ENCODE assay signal across 9 cellular contexts in the genomic region with DNA sequence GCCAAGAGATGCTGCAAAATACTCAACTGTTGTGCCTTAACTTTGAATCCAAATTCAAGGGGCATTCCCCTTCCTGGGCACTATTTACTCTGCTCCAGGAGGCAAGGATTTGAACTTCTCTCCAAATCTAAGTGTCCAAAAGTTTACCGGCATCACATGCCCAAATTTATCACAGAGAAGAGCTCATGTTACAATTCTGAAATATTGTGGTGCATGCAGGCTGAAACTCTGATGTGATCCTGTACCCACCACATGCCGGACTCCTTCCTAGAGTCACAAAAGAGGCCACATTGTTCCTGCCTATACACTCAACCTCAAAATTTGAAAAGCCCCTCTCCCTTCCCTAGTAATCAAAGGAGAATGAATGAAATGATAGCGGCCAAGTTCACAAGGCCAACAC. TPM values are rescaled to one million over a fixed set of nuclear protein-coding genes. Genes with fewer than 3 reads are reported as not detected.
DNase-seq lines count a peak whose midpoint lies in the region; ATAC-seq, FAIRE-seq and TF ChIP-seq lines count a peak whose summit lies in the region.
"Had no signal": no experiment of that assay in that cellular context is flagged by ENCODE, and none has a peak within 500 bp of the region (broad histone marks: within the 10 kb centered on the region; RNA-seq: fewer than 3 reads in every experiment).

No MANE protein-coding gene starts in this region.

- H3K4me3 Mint-ChIP-seq in activated naive CD4-positive, alpha-beta T cell treated with anti-CD3 and anti-CD28 coated beads for 36 hours, result peak overlapping the region; percentile 97

- no peaks in the 10 kb centered on the region for H4K20me1 ChIP-seq in GM12878 (ENCODE audit: control insufficient read depth, insufficient read depth)

- CTCF ChIA-PET in activated naive CD4-positive, alpha-beta T cell treated with anti-CD3 and anti-CD28 coated beads for 36 hours (lab: Charles Lee), result interaction anchor here (0.6 to 3.2 kb wide), 8 partner anchors 8 to 238 kb away, joined by 3 to 18 read pairs (median 4); no protein-coding TSS in a partner anchor
- CTCF ChIA-PET in GM12878 (lab: Yijun Ruan, JAX), result interaction anchor here (0.6 to 3.6 kb wide), 15 partner anchors 8 to 1391 kb away, joined by 3 to 40 read pairs (median 4); no protein-coding TSS in a partner anchor

- POLR2A ChIA-PET in GM12878 (lab: Charles Lee), result interaction anchor here (1.1 kb wide), 1 partner anchor 16 kb away, joined by 5 read pairs; no protein-coding TSS in a partner anchor

- RAD21 ChIA-PET in GM12878 (lab: Charles Lee; ENCODE audit: unreplicated experiment), result interaction anchor here (0.6 to 1.8 kb wide), 8 partner anchors 9 to 453 kb away, joined by 3 to 18 read pairs (median 6); no protein-coding TSS in a partner anchor

- TF ChIP-seq POLR2A in GM12878 (IDR thresholded peaks at IDR 0.05; ENCODE audit: low read depth, low read length), result no peak
- no peak for TF ChIP-seq POLR2A in upper lobe of left lung (IDR thresholded peaks at IDR 0.05)

- no peak for FAIRE-seq in GM12878 (lab: Jason Lieb, UNC)

- peak overlapping the region; percentile 90 for H3K27ac Mint-ChIP-seq in activated naive CD4-positive, alpha-beta T cell treated with anti-CD3 and anti-CD28 coated beads for 36 hours

- H3K9me3 ChIP-seq in GM12878 (replicated peaks; ENCODE audit: control insufficient read depth, insufficient read depth, low read length), result peaks cover under 1% of the 10 kb centered on the region; the same call in 1 of the 3 replicates
- no peaks in the 10 kb centered on the region for H3K9me3 ChIP-seq in lung (ENCODE audit: control insufficient read depth in 2 of 2, insufficient read depth in 1 of 2, low read length in 1 of 2)
- H3K9me3 ChIP-seq in upper lobe of left lung, result peaks cover 0 to under 1% (median under 1%) of the 10 kb centered on the region in 4 donors

- BruUV-seq in GM12878 (replicated peaks; lab: Mats Ljungman, UMichigan), result TSS peak; percentile 72

- in situ Hi-C loops in GM12878 (cut with MboI), result no loop called here

- TF ChIP-seq CTCF in GM12878 (IDR thresholded peaks at IDR 0.05 in 2 of 3, conservative IDR thresholded peaks at IDR 0.05 in 1 of 3; ENCODE audit: control insufficient read depth in 2 of 3, extremely low read depth in 1 of 3, insufficient read depth in 1 of 3, low read depth in 3 of 3, low read length in 3 of 3) (no peak), lung (IDR thresholded peaks at IDR 0.05; ENCODE audit: control extremely low read depth, extremely low read depth) (no peak), upper lobe of left lung (IDR thresholded peaks at IDR 0.05) (no peak)

- WGBS in GM12878 (ENCODE audit: insufficient coverage, insufficient replicate concordance, low lambda C conversion rate, missing lambda C conversion rate), result 15% methylated on average over 3 of the region's 3 CpGs
- WGBS in lung, 2 donors, result 27 to 49% methylated on average over 3 of the region's 3 CpGs
- 31 to 34% methylated on average over 3 of the region's 3 CpGs for WGBS in upper lobe of left lung, 2 donors

- H3K4me3 ChIP-seq in GM12878, result peak overlapping the region; percentile 86
- peak overlapping the region; percentile 32 for H3K4me3 ChIP-seq in lung
- H3K4me3 ChIP-seq in upper lobe of left lung, result peak overlapping the region in 3 of 4 donors; percentile 84 to 93 (median 92)

- peaks cover 23% of the 10 kb centered on the region for H3K79me2 ChIP-seq in GM12878 (ENCODE audit: control insufficient read depth, insufficient read depth, low read length)

- no peak overlapping the region for H2AFZ ChIP-seq in GM12878 (ENCODE audit: control insufficient read depth, low read depth, low read length)

- H3K4me1 ChIP-seq in GM12878 (ENCODE audit: control insufficient read depth, insufficient read depth, low read length), result peaks cover 4% of the 10 kb centered on the region; the same call in 1 of the 2 replicates
- peaks cover 0 to 4% of the 10 kb centered on the region in 2 donors for H3K4me1 ChIP-seq in lung (ENCODE audit: control insufficient read depth in 2 of 2, insufficient read depth in 2 of 2, low read length in 2 of 2)
- H3K4me1 ChIP-seq in upper lobe of left lung, result peaks cover 8 to 32% (median 11%) of the 10 kb centered on the region in 4 donors

- intact Hi-C loops in activated naive CD4-positive, alpha-beta T cell treated with anti-CD3 and anti-CD28 coated beads for 36 hours (cut with micrococcal nuclease), result loop anchor here (1.0 to 10.0 kb wide), 3 partner anchors 16 to 564 kb away; partner anchors contain the start of gene LDLRAD3
- intact Hi-C loops in GM12878 (cut with micrococcal nuclease; ENCODE audit: unreplicated experiment), result no loop called here

- ATAC-seq in GM12878 (peak; percentile 7), lung (ENCODE audit: insufficient read depth, low FRiP score) (no peak), upper lobe of left lung (ENCODE audit: low FRiP score in 2 of 2) (no peak), HG02870 (IDR thresholded peaks at IDR 0.05; ENCODE audit: unreplicated experiment) (no peak), GM19467 (IDR thresholded peaks at IDR 0.05; ENCODE audit: unreplicated experiment) (no peak)

- TF ChIP-seq RAD21 in GM12878 (IDR thresholded peaks at IDR 0.05; ENCODE audit: insufficient read depth, low read depth, low read length), result no peak

- H3K9me3 Mint-ChIP-seq in activated naive CD4-positive, alpha-beta T cell treated with anti-CD3 and anti-CD28 coated beads for 36 hours, result peaks cover 3% of the 10 kb centered on the region

- no peaks in the 10 kb centered on the region for H3K27me3 Mint-ChIP-seq in activated naive CD4-positive, alpha-beta T cell treated with anti-CD3 and anti-CD28 coated beads for 36 hours (ENCODE audit: low read depth)

- no peaks in the 10 kb centered on the region for H3K36me3 ChIP-seq in GM12878 (ENCODE audit: control insufficient read depth in 2 of 2, insufficient read depth in 2 of 2, low read length in 1 of 2)
- no peaks in the 10 kb centered on the region for H3K36me3 ChIP-seq in lung (ENCODE audit: control insufficient read depth in 2 of 2, insufficient read depth in 2 of 2, low read length in 2 of 2)
- H3K36me3 ChIP-seq in upper lobe of left lung, result peaks cover 0 to 2% (median 0%) of the 10 kb centered on the region in 4 donors

- H3K27ac ChIP-seq in GM12878 (ENCODE audit: control insufficient read depth, insufficient read depth) (peak overlapping the region; percentile 77), lung (ENCODE audit: low read depth in 1 of 2, low read length in 1 of 2) (peak overlapping the region in 1 of 2 donors; percentile 84), upper lobe of left lung (peak overlapping the region in 3 of 4 donors; percentile 91 to 97 (median 97))

- SMC1A ChIA-PET in GM12878 (lab: Charles Lee; ENCODE audit: uncharacterized antibody, unreplicated experiment), result interaction anchor here (0.7 to 2.9 kb wide), 8 partner anchors 9 to 238 kb away, joined by 3 to 23 read pairs (median 6); no protein-coding TSS in a partner anchor

- peak overlapping the region; percentile 53 for H3K4me2 ChIP-seq in GM12878 (ENCODE audit: control insufficient read depth, insufficient read depth)

- H3K9ac ChIP-seq in GM12878 (ENCODE audit: control insufficient read depth, insufficient read depth, low read length), result peak overlapping the region; percentile 83

- H3K27me3 ChIP-seq in GM12878 (replicated peaks in 1 of 2; ENCODE audit: control insufficient read depth in 2 of 2, insufficient read depth in 2 of 2, low read length in 1 of 2) (no peaks in the 10 kb centered on the region), lung (ENCODE audit: control insufficient read depth, insufficient read depth) (no peaks in the 10 kb centered on the region), upper lobe of left lung (no peaks in the 10 kb centered on the region)

- TF ChIP-seq EP300 in GM12878 (IDR thresholded peaks at IDR 0.05; ENCODE audit: borderline replicate concordance in 1 of 2, control insufficient read depth in 1 of 2, low read depth in 2 of 2, low read length in 2 of 2) (no peak), upper lobe of left lung (IDR thresholded peaks at IDR 0.05) (no peak)

- H3K36me3 Mint-ChIP-seq in activated naive CD4-positive, alpha-beta T cell treated with anti-CD3 and anti-CD28 coated beads for 36 hours (ENCODE audit: low read depth), result peaks cover 2% of the 10 kb centered on the region

- peaks cover 32% of the 10 kb centered on the region for H3K4me1 Mint-ChIP-seq in activated naive CD4-positive, alpha-beta T cell treated with anti-CD3 and anti-CD28 coated beads for 36 hours (ENCODE audit: low read depth)

- no peak for DNase-seq in activated naive CD4-positive, alpha-beta T cell treated with anti-CD3 and anti-CD28 coated beads for 36 hours
- DNase-seq in activated naive CD4-positive, alpha-beta T cell treated with Interleukin-2 at 50 U/mL for 16 hours, result no peak
- no peak for DNase-seq in GM12878 (ENCODE audit: low read depth, low spot score)
- DNase-seq in lung (ENCODE audit: low spot score), result no peak
- DNase-seq in upper lobe of left lung, result no peak
- DNase-seq in NCI-H2171 treated with DMSO at 0.1 percent for 48 hours (lab: John Stamatoyannopoulos, UW), result no peak
- DNase-seq: NCI-H446 had no signal

RNA-seq across cellular contexts. Expression of gene TRAF6, which starts 1.3 kb away (rescaled TPM):
- total RNA-seq in activated naive CD4-positive, alpha-beta T cell treated with anti-CD3 and anti-CD28 coated beads for 36 hours, result 1 to 10 TPM; 8.3 to 8.7 TPM
- 25.0 and 27.0 TPM in 2 replicates for total RNA-seq in GM12878 (2013; cell fraction: nucleolus; rRNA removed)
- total RNA-seq in GM12878 (2014; rRNA removed) (6.3 and 7.5 TPM in 2 replicates), GM12878 (2014; rRNA removed; fragmentation: Illumina TruSeq; extraction: Trizol) (4.8 and 6.9 TPM in 2 replicates), GM12878 (2021) (6.7 and 7.1 TPM in 2 replicates), lung (10 to 100 TPM; 13.1 to 14.0 TPM), upper lobe of left lung (10 to 100 TPM in 5 of 6 donors, 1 to 10 TPM in 1; 7.4 to 17.5 (median 13.7) TPM)
- polyA plus RNA-seq in GM12878 (2011; ENCODE audit: low read depth), result 4.5 TPM
- polyA plus RNA-seq in GM12878 (2011; rRNA removed) (10.9 and 11.7 TPM in 2 replicates), GM12878 (2014; fragmentation: Illumina TruSeq; extraction: Trizol) (5.3 and 6.8 TPM in 2 replicates), GM12878 (2014; fragmentation: Nextera tagmentation; extraction: Ambion mirVana) (1 to 10 TPM; 1.4 to 2.6 TPM), GM12878 (2014; rRNA removed) (3.4 and 4.4 TPM in 2 replicates), GM12878 (2016; fragmentation: Nextera tagmentation; extraction: Ambion mirVana) (10 to 100 TPM in 1 of 2 experiments, 1 to 10 TPM in 1; 8.3 to 10.5 TPM), lung (1 to 10 TPM; 2.2 to 4.5 TPM)
- polyA plus RNA-seq in GM12878 (2011; cell fraction: cytosol; rRNA removed), result 5.9 and 7.5 TPM in 2 replicates
- 8.3 and 12.0 TPM in 2 replicates for polyA plus RNA-seq in GM12878 (2011; cell fraction: nucleus; rRNA removed)
- 4.3 and 4.5 TPM in 2 replicates for polyA plus RNA-seq in GM12878 (2012)
- polyA minus RNA-seq in GM12878 (2011; rRNA and poly(A)+ RNA removed), result 9.5 and 13.5 TPM in 2 replicates
- 3.2 and 4.7 TPM in 2 replicates for polyA minus RNA-seq in GM12878 (2011; cell fraction: cytosol; rRNA and poly(A)+ RNA removed)
- polyA minus RNA-seq in GM12878 (2011; cell fraction: nucleus; rRNA and poly(A)+ RNA removed), result 8.2 and 10.5 TPM in 2 replicates

RNA-seq across cellular contexts. Expression of gene RAG1, which starts 59.1 kb away (rescaled TPM):
- total RNA-seq in activated naive CD4-positive, alpha-beta T cell treated with anti-CD3 and anti-CD28 coated beads for 36 hours, result under 1 TPM; 0.14 to 0.30 TPM
- 0.06 and 0.07 TPM in 2 replicates for total RNA-seq in GM12878 (2013; cell fraction: nucleolus; rRNA removed)
- total RNA-seq in GM12878 (2014; rRNA removed) (0.11 TPM in 1 of 2 replicates, not detected in the other), GM12878 (2014; rRNA removed; fragmentation: Illumina TruSeq; extraction: Trizol) (0.04 TPM in 1 of 2 replicates, not detected in the other), GM12878 (2021) (0.05 TPM in 1 of 2 replicates, not detected in the other), lung (1 to 10 TPM; 1.1 to 2.3 TPM), upper lobe of left lung (1 to 10 TPM in 3 of 6 donors, under 1 TPM in 3; 0.44 to 2.1 (median 1.1) TPM)
- 0.05 TPM for polyA plus RNA-seq in GM12878 (2011; ENCODE audit: low read depth)
- polyA plus RNA-seq in GM12878 (2011; rRNA removed) (0.03 and 0.08 TPM in 2 replicates), GM12878 (2014; fragmentation: Illumina TruSeq; extraction: Trizol) (0.03 TPM in 1 of 2 replicates, not detected in the other), GM12878 (2014; fragmentation: Nextera tagmentation; extraction: Ambion mirVana) (not detected), GM12878 (2014; rRNA removed) (0.01 TPM in 2 replicates), GM12878 (2016; fragmentation: Nextera tagmentation; extraction: Ambion mirVana) (under 1 TPM in 1 of 2 experiments, not detected in 1; 0.44 TPM), lung (under 1 TPM; 0.08 to 0.13 TPM)
- under 0.01 TPM in 1 of 2 replicates, not detected in the other for polyA plus RNA-seq in GM12878 (2011; cell fraction: cytosol; rRNA removed)
- 0.03 and 0.18 TPM in 2 replicates for polyA plus RNA-seq in GM12878 (2011; cell fraction: nucleus; rRNA removed)
- polyA plus RNA-seq in GM12878 (2012), result 0.03 and 0.18 TPM in 2 replicates
- polyA minus RNA-seq in GM12878 (2011; rRNA and poly(A)+ RNA removed), result not detected in 2 replicates
- polyA minus RNA-seq in GM12878 (2011; cell fraction: cytosol; rRNA and poly(A)+ RNA removed), result not detected in 2 replicates
- polyA minus RNA-seq in GM12878 (2011; cell fraction: nucleus; rRNA and poly(A)+ RNA removed), result not detected in 2 replicates

Comparison
In these comparisons a context has a peak if more than half of its experiments do, and no peak if none do; other contexts are left out.
1. H3K4me3 ChIP-seq: peak in every context shown above with its lines; median percentile 92 in upper lobe of left lung; 86 in GM12878; 32 in lung.